Comparison of ENCODE assay signal across 2 cellular contexts in the genomic region with DNA sequence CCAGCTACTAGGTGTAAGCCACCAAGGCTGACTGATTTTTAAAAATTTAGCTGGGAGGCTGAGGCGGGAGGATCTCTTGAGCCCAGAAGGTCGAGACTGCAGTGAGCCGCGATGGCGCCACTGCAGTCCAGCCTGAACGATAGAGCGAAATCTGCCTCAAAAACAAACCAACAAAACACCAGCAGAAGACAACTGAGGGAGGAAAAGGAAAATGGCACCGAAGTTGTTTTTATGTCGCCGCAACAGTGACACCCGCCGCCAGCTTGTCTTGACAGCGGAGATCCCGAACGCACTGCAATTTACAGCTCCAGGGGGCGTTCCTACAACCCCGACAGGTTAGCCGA.
TF ChIP-seq lines count a peak whose summit lies in the region.

No MANE protein-coding gene starts in this region.

TF ChIP-seq in A549, 52 proteins besides CTCF, POLR2A, EP300 and RAD21:
- no peak for TF ChIP-seq JUN (IDR thresholded peaks at IDR 0.05)
- no peak for TF ChIP-seq TP53 (CRISPR knock-in tag; IDR thresholded peaks at IDR 0.05)
- no peak for TF ChIP-seq JUNB (IDR thresholded peaks at IDR 0.05)
- TF ChIP-seq EHMT2 (IDR thresholded peaks at IDR 0.05; ENCODE audit: low read depth): 0 out of 2 replicates have a peak, but pooled peaks have one; percentile 30
- no peak for TF ChIP-seq PHF8 (IDR thresholded peaks at IDR 0.05; ENCODE audit: borderline replicate concordance, low read depth)
- TF ChIP-seq RFX5 (IDR thresholded peaks at IDR 0.05): no peak
- TF ChIP-seq SREBF2 (IDR thresholded peaks at IDR 0.05): no peak
- 0 out of 2 replicates have a peak, but pooled peaks have one; percentile 25 for TF ChIP-seq TFCP2L1 (CRISPR knock-in tag; IDR thresholded peaks at IDR 0.05)
- TF ChIP-seq NFE2L2 (conservative IDR thresholded peaks at IDR 0.05; ENCODE audit: low read length): no peak
- TF ChIP-seq RNF2 (IDR thresholded peaks at IDR 0.05; ENCODE audit: borderline replicate concordance, low read depth): no peak

TF ChIP-seq in GM23338, 12 proteins besides CTCF, POLR2A, EP300 and RAD21:
- TF ChIP-seq STAT1 (IDR thresholded peaks at IDR 0.05; ENCODE audit: unreplicated experiment) (no peak), ETS1 (IDR thresholded peaks at IDR 0.05) (no peak; the same call in 1 of the 2 replicates), EZH2 (IDR thresholded peaks at IDR 0.05; ENCODE audit: low read depth, unreplicated experiment) (no peak), ZNF331 (CRISPR knock-in tag; IDR thresholded peaks at IDR 0.05; ENCODE audit: low read depth) (no peak), JUNB (IDR thresholded peaks at IDR 0.05; ENCODE audit: unreplicated experiment) (no peak), EZH2phosphoT487 (IDR thresholded peaks at IDR 0.05; ENCODE audit: unreplicated experiment) (no peak), NANOG (IDR thresholded peaks at IDR 0.05; ENCODE audit: borderline replicate concordance) (no peak)
- TF ChIP-seq, protein P1, sequence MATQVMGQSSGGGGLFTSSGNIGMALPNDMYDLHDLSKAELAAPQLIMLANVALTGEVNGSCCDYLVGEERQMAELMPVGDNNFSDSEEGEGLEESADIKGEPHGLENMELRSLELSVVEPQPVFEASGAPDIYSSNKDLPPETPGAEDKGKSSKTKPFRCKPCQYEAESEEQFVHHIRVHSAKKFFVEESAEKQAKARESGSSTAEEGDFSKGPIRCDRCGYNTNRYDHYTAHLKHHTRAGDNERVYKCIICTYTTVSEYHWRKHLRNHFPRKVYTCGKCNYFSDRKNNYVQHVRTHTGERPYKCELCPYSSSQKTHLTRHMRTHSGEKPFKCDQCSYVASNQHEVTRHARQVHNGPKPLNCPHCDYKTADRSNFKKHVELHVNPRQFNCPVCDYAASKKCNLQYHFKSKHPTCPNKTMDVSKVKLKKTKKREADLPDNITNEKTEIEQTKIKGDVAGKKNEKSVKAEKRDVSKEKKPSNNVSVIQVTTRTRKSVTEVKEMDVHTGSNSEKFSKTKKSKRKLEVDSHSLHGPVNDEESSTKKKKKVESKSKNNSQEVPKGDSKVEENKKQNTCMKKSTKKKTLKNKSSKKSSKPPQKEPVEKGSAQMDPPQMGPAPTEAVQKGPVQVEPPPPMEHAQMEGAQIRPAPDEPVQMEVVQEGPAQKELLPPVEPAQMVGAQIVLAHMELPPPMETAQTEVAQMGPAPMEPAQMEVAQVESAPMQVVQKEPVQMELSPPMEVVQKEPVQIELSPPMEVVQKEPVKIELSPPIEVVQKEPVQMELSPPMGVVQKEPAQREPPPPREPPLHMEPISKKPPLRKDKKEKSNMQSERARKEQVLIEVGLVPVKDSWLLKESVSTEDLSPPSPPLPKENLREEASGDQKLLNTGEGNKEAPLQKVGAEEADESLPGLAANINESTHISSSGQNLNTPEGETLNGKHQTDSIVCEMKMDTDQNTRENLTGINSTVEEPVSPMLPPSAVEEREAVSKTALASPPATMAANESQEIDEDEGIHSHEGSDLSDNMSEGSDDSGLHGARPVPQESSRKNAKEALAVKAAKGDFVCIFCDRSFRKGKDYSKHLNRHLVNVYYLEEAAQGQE (IDR thresholded peaks at IDR 0.05; ENCODE audit: unreplicated experiment): no peak
- TF ChIP-seq, protein P2, sequence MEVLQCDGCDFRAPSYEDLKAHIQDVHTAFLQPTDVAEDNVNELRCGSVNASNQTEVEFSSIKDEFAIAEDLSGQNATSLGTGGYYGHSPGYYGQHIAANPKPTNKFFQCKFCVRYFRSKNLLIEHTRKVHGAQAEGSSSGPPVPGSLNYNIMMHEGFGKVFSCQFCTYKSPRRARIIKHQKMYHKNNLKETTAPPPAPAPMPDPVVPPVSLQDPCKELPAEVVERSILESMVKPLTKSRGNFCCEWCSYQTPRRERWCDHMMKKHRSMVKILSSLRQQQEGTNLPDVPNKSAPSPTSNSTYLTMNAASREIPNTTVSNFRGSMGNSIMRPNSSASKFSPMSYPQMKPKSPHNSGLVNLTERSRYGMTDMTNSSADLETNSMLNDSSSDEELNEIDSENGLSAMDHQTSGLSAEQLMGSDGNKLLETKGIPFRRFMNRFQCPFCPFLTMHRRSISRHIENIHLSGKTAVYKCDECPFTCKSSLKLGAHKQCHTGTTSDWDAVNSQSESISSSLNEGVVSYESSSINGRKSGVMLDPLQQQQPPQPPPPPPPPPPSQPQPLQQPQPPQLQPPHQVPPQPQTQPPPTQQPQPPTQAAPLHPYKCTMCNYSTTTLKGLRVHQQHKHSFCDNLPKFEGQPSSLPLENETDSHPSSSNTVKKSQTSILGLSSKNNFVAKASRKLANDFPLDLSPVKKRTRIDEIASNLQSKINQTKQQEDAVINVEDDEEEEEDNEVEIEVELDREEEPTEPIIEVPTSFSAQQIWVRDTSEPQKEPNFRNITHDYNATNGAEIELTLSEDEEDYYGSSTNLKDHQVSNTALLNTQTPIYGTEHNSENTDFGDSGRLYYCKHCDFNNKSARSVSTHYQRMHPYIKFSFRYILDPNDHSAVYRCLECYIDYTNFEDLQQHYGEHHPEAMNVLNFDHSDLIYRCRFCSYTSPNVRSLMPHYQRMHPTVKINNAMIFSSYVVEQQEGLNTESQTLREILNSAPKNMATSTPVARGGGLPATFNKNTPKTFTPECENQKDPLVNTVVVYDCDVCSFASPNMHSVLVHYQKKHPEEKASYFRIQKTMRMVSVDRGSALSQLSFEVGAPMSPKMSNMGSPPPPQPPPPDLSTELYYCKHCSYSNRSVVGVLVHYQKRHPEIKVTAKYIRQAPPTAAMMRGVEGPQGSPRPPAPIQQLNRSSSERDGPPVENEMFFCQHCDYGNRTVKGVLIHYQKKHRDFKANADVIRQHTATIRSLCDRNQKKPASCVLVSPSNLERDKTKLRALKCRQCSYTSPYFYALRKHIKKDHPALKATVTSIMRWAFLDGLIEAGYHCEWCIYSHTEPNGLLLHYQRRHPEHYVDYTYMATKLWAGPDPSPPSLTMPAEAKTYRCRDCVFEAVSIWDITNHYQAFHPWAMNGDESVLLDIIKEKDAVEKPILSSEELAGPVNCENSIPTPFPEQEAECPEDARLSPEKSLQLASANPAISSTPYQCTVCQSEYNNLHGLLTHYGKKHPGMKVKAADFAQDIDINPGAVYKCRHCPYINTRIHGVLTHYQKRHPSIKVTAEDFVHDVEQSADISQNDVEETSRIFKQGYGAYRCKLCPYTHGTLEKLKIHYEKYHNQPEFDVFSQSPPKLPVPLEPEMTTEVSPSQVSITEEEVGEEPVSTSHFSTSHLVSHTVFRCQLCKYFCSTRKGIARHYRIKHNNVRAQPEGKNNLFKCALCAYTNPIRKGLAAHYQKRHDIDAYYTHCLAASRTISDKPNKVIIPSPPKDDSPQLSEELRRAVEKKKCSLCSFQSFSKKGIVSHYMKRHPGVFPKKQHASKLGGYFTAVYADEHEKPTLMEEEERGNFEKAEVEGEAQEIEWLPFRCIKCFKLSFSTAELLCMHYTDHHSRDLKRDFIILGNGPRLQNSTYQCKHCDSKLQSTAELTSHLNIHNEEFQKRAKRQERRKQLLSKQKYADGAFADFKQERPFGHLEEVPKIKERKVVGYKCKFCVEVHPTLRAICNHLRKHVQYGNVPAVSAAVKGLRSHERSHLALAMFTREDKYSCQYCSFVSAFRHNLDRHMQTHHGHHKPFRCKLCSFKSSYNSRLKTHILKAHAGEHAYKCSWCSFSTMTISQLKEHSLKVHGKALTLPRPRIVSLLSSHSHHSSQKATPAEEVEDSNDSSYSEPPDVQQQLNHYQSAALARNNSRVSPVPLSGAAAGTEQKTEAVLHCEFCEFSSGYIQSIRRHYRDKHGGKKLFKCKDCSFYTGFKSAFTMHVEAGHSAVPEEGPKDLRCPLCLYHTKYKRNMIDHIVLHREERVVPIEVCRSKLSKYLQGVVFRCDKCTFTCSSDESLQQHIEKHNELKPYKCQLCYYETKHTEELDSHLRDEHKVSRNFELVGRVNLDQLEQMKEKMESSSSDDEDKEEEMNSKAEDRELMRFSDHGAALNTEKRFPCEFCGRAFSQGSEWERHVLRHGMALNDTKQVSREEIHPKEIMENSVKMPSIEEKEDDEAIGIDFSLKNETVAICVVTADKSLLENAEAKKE (CRISPR knock-in tag; IDR thresholded peaks at IDR 0.05): no peak
